In genomic region chr10:126628746-126629145, GRCh38 we compare ENCODE assay signal across 24 cellular contexts. TPM values are rescaled to one million over a fixed set of nuclear protein-coding genes. Genes with fewer than 3 reads are reported as not detected.
"Had no signal": no experiment of that assay in that cellular context is flagged by ENCODE, and none has a peak within 500 bp of the region (broad histone marks: within the 10 kb centered on the region; RNA-seq: fewer than 3 reads in every experiment).

No MANE protein-coding gene starts in this region.

- H3K4me1 ChIP-seq: gastroesophageal sphincter, pancreas had no signal

- H3K9me3 ChIP-seq: gastroesophageal sphincter, pancreas had no signal

- H3K36me3 ChIP-seq: gastroesophageal sphincter, pancreas had no signal

- H3K9me3 Mint-ChIP-seq: activated naive CD4-positive, alpha-beta T cell treated with anti-CD3 and anti-CD28 coated beads, Interleukin-2, amount 10 ng/mL, durations not matched to agents 7 days and 5 days; activated T-helper 2 cell treated with anti-CD3 and anti-CD28 coated beads, Interferon-gamma antibody, Interleukin-2, Interleukin-4, amounts not matched to agents 10 μg/mL and 5 μg/mL and 100 μg/mL, durations not matched to agents 14 hours and 24 hours and 36 hours; brain; endodermal cell; neural crest cell; T-cell; type B pancreatic cell had no signal

- ATAC-seq: activated CD4-positive, CD25-positive, alpha-beta regulatory T cell treated with anti-CD3 and anti-CD28 coated beads, Interleukin-2, amount 50 U/mL, for 24 hours; gastroesophageal sphincter; pancreas; T-cell had no signal

- H3K4me1 Mint-ChIP-seq: activated naive CD4-positive, alpha-beta T cell treated with anti-CD3 and anti-CD28 coated beads, Interleukin-2, amount 10 ng/mL, durations not matched to agents 7 days and 5 days; central memory CD8-positive, alpha-beta T cell; T-cell had no signal

- H3K27ac ChIP-seq: gastroesophageal sphincter, hepatocyte, pancreas, SK-N-MC, skin epidermis had no signal

- H3K36me3 Mint-ChIP-seq: activated naive CD4-positive, alpha-beta T cell treated with anti-CD3 and anti-CD28 coated beads, Interleukin-2, amount 10 ng/mL, durations not matched to agents 7 days and 5 days; brain; T-cell; type B pancreatic cell had no signal

- H3K4me3 Mint-ChIP-seq: activated naive CD4-positive, alpha-beta T cell treated with anti-CD3 and anti-CD28 coated beads, Interleukin-2, amount 10 ng/mL, durations not matched to agents 7 days and 5 days; central memory CD8-positive, alpha-beta T cell; endodermal cell; neural crest cell; T-cell; type B pancreatic cell had no signal

- H3K27ac Mint-ChIP-seq: activated naive CD4-positive, alpha-beta T cell treated with anti-CD3 and anti-CD28 coated beads, Interleukin-2, amount 10 ng/mL, durations not matched to agents 7 days and 5 days; activated T-helper 2 cell treated with anti-CD3 and anti-CD28 coated beads, Interferon-gamma antibody, Interleukin-2, Interleukin-4, amounts not matched to agents 10 μg/mL and 5 μg/mL and 100 μg/mL, durations not matched to agents 14 hours and 24 hours and 36 hours; endodermal cell; T-cell; type B pancreatic cell had no signal

- H3K4me3 ChIP-seq: gastroesophageal sphincter, hepatocyte, pancreas, SK-N-MC, skin epidermis had no signal

- H3K27me3 ChIP-seq: hepatocyte, pancreas had no signal

- H3K27me3 Mint-ChIP-seq: activated naive CD4-positive, alpha-beta T cell treated with anti-CD3 and anti-CD28 coated beads, Interleukin-2, amount 10 ng/mL, durations not matched to agents 7 days and 5 days; central memory CD8-positive, alpha-beta T cell; T-cell had no signal

- DNase-seq: activated CD4-positive, alpha-beta T cell treated with anti-CD3 and anti-CD28 coated beads, Interleukin-2, amount 50 U/mL, for 4 hours; activated naive CD4-positive, alpha-beta T cell treated with anti-CD3 and anti-CD28 coated beads, Interleukin-2, amount 10 ng/mL, durations not matched to agents 7 days and 5 days; activated T-cell treated with anti-CD3 and anti-CD28 coated beads, Interleukin-2, amount 50 U/mL, for 1 hour; kidney glomerular epithelial cell; pancreas; retina; stimulated activated CD4-positive, alpha-beta T cell treated with anti-CD3 and anti-CD28 coated beads, Interleukin-15, amount 100 ng/mL, for 24 hours; stimulated activated CD4-positive, alpha-beta T cell treated with anti-CD3 and anti-CD28 coated beads, Interleukin-4, amount 100 ng/mL, for 1 hour; stimulated activated naive CD4-positive, alpha-beta T cell; T-cell; T-helper 9 cell had no signal

RNA-seq across cellular contexts. Expression of gene C10orf90, which starts 41.7 kb away (rescaled TPM):
- total RNA-seq: activated T-helper 2 cell treated with anti-CD3 and anti-CD28 coated beads, Interferon-gamma antibody, Interleukin-2, Interleukin-4, amounts not matched to agents 10 μg/mL and 5 μg/mL and 100 μg/mL, durations not matched to agents 14 hours and 24 hours and 36 hours; dermis microvascular lymphatic vessel endothelial cell; epithelial cell of proximal tubule; gastroesophageal sphincter; T-cell had no signal
- polyA plus RNA-seq: hepatocyte, pancreas had no signal
